ENCODE assay signal across 1 cellular context in the genomic region with DNA sequence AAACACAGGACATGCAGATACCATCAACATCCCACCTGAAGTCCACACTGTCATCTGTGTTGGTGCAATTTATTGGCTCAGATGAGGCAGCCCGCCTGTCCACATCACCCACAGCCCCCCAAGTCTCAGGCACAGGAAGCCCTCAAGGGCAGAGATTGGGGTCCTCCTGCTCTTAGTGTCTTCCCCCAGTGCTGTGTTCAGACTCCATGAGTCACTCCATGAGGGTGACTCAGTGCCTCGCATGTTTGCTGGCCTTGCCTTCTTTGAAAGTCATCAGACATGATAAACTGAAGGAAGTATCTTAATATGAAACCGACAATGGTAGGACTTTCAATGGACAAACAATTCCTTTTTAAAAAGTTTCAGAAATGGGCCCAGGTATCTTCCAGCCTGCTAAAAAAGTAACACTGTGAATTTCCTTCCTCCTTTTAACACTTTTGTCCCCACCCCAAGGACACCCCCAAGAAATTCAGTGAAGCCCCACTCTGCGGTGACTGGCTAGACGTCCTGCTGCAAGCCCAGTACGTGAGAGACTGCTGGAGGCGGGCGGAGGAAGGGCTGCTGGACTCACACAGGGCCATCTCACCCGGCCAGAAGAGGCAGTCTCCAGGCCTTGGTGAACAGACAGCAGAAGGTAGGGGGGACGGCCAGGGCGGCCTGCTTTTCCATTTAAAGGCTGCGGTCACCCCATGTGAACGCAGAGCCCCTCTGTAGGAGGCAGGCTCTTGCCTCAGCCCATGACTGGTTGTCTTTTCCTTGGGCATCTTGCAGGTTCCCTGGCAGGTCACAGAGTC.
TF ChIP-seq lines count a peak whose summit lies in the region.

No MANE protein-coding gene starts in this region.

TF ChIP-seq in K562, 482 proteins besides CTCF, POLR2A, EP300 and RAD21 (continued from another document):
- TF ChIP-seq, protein P1, sequence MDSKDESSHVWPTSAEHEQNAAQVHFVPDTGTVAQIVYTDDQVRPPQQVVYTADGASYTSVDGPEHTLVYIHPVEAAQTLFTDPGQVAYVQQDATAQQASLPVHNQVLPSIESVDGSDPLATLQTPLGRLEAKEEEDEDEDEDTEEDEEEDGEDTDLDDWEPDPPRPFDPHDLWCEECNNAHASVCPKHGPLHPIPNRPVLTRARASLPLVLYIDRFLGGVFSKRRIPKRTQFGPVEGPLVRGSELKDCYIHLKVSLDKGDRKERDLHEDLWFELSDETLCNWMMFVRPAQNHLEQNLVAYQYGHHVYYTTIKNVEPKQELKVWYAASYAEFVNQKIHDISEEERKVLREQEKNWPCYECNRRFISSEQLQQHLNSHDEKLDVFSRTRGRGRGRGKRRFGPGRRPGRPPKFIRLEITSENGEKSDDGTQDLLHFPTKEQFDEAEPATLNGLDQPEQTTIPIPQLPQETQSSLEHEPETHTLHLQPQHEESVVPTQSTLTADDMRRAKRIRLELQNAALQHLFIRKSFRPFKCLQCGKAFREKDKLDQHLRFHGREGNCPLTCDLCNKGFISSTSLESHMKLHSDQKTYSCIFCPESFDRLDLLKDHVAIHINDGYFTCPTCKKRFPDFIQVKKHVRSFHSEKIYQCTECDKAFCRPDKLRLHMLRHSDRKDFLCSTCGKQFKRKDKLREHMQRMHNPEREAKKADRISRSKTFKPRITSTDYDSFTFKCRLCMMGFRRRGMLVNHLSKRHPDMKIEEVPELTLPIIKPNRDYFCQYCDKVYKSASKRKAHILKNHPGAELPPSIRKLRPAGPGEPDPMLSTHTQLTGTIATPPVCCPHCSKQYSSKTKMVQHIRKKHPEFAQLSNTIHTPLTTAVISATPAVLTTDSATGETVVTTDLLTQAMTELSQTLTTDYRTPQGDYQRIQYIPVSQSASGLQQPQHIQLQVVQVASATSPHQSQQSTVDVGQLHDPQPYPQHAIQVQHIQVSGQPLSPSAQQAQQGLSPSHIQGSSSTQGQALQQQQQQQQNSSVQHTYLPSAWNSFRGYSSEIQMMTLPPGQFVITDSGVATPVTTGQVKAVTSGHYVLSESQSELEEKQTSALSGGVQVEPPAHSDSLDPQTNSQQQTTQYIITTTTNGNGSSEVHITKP (IDR thresholded peaks at IDR 0.05; ENCODE audit: partially characterized antibody) = peak; percentile 30
- TF ChIP-seq RBM15 (IDR thresholded peaks at IDR 0.05; ENCODE audit: insufficient read depth, low read length) (no peak), PCBP1 (IDR thresholded peaks at IDR 0.05; ENCODE audit: low read depth, low read length, poor library complexity, severe bottlenecking) (no peak), ELF2 (CRISPR knock-in tag; IDR thresholded peaks at IDR 0.05) (no peak), CBX5 (IDR thresholded peaks at IDR 0.05; ENCODE audit: borderline replicate concordance, low read depth) (no peak), MYBL2 (IDR thresholded peaks at IDR 0.05; ENCODE audit: low read depth) (no peak), MYBL2 (CRISPR knock-in tag; IDR thresholded peaks at IDR 0.05; ENCODE audit: borderline replicate concordance) (no peak), POLR2AphosphoS2 (IDR thresholded peaks at IDR 0.05; ENCODE audit: low read length) (no peak)
- TF ChIP-seq, protein P2, sequence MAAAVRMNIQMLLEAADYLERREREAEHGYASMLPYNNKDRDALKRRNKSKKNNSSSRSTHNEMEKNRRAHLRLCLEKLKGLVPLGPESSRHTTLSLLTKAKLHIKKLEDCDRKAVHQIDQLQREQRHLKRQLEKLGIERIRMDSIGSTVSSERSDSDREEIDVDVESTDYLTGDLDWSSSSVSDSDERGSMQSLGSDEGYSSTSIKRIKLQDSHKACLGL (CRISPR knock-in tag; IDR thresholded peaks at IDR 0.05; ENCODE audit: borderline replicate concordance, poor library complexity, severe bottlenecking) = no peak
- TF ChIP-seq, protein P3, sequence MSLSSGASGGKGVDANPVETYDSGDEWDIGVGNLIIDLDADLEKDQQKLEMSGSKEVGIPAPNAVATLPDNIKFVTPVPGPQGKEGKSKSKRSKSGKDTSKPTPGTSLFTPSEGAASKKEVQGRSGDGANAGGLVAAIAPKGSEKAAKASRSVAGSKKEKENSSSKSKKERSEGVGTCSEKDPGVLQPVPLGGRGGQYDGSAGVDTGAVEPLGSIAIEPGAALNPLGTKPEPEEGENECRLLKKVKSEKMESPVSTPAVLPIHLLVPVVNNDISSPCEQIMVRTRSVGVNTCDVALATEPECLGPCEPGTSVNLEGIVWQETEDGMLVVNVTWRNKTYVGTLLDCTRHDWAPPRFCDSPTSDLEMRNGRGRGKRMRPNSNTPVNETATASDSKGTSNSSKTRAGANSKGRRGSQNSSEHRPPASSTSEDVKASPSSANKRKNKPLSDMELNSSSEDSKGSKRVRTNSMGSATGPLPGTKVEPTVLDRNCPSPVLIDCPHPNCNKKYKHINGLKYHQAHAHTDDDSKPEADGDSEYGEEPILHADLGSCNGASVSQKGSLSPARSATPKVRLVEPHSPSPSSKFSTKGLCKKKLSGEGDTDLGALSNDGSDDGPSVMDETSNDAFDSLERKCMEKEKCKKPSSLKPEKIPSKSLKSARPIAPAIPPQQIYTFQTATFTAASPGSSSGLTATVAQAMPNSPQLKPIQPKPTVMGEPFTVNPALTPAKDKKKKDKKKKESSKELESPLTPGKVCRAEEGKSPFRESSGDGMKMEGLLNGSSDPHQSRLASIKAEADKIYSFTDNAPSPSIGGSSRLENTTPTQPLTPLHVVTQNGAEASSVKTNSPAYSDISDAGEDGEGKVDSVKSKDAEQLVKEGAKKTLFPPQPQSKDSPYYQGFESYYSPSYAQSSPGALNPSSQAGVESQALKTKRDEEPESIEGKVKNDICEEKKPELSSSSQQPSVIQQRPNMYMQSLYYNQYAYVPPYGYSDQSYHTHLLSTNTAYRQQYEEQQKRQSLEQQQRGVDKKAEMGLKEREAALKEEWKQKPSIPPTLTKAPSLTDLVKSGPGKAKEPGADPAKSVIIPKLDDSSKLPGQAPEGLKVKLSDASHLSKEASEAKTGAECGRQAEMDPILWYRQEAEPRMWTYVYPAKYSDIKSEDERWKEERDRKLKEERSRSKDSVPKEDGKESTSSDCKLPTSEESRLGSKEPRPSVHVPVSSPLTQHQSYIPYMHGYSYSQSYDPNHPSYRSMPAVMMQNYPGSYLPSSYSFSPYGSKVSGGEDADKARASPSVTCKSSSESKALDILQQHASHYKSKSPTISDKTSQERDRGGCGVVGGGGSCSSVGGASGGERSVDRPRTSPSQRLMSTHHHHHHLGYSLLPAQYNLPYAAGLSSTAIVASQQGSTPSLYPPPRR (CRISPR knock-in tag; IDR thresholded peaks at IDR 0.05; ENCODE audit: borderline replicate concordance) = no peak
- TF ChIP-seq, protein P4, sequence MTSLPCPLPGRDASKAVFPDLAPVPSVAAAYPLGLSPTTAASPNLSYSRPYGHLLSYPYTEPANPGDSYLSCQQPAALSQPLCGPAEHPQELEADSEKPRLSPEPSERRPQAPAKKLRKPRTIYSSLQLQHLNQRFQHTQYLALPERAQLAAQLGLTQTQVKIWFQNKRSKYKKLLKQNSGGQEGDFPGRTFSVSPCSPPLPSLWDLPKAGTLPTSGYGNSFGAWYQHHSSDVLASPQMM (CRISPR knock-in tag; IDR thresholded peaks at IDR 0.05) = no peak
